Comparison of ENCODE assay signal across 10 cellular contexts in the genomic region with DNA sequence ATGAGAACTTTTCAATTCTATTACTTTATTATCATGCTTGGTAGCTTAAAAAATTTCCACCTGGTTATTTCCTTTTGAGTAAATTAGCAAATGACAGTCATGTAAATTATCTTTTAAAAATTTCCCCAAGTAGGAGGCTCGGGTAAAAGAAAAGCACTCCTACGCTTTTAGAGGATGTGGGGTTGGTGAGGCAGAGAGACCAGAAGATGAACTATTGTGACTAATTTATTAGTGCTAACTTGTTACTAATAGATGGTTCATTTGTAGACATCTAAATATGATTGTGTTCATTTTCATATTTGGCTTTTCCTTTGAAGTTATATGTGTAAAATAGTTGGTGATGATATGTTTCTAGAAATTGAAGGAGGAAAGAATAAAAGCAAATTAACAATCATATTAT. TPM values are rescaled to one million over a fixed set of nuclear protein-coding genes. Genes with fewer than 3 reads are reported as not detected.
DNase-seq lines count a peak whose midpoint lies in the region; ATAC-seq and TF ChIP-seq lines count a peak whose summit lies in the region.
"Had no signal": no experiment of that assay in that cellular context is flagged by ENCODE, and none has a peak within 500 bp of the region (broad histone marks: within the 10 kb centered on the region; RNA-seq: fewer than 3 reads in every experiment).

No MANE protein-coding gene starts in this region.

- TF ChIP-seq POLR2A in ovary (IDR thresholded peaks at IDR 0.05): no peak

- H3K9me3 Mint-ChIP-seq in activated naive CD4-positive, alpha-beta T cell treated with anti-CD3 and anti-CD28 coated beads for 36 hours: no peaks in the 10 kb centered on the region
- no peaks in the 10 kb centered on the region for H3K9me3 Mint-ChIP-seq in activated naive CD4-positive, alpha-beta T cell treated with anti-CD3 and anti-CD28 coated beads, Interleukin-2, amount 10 ng/mL, durations not matched to agents 7 days and 5 days
- H3K9me3 Mint-ChIP-seq in stimulated activated naive B cell treated with anti-CD40 and anti-IgM and Interleukin-4, amounts not matched to agents 10 μg/mL and 1 μg/mL and 100 μg/mL, for 72 hours: peaks cover 4% of the 10 kb centered on the region in 2 donors

- peak overlapping the region; percentile 51 for H3K4me3 Mint-ChIP-seq in activated naive CD4-positive, alpha-beta T cell treated with anti-CD3 and anti-CD28 coated beads for 36 hours
- no peak overlapping the region for H3K4me3 Mint-ChIP-seq in activated naive CD4-positive, alpha-beta T cell treated with anti-CD3 and anti-CD28 coated beads, Interleukin-2, amount 10 ng/mL, durations not matched to agents 7 days and 5 days
- H3K4me3 Mint-ChIP-seq in stimulated activated naive B cell treated with anti-CD40 and anti-IgM and Interleukin-4, amounts not matched to agents 10 μg/mL and 1 μg/mL and 100 μg/mL, for 72 hours: peak overlapping the region; percentile 51 to 52

- intact Hi-C loops in activated naive CD4-positive, alpha-beta T cell treated with anti-CD3 and anti-CD28 coated beads for 36 hours (cut with micrococcal nuclease): loop anchor here (1.0 to 10.0 kb wide), 4 partner anchors 15 to 552 kb away; a partner anchor contains a TSS
- intact Hi-C loops in ovary (cut with DNase I): no loop called here
- intact Hi-C loops in tibial artery (cut with DNase I; ENCODE audit: low total_unique reads): no loop called here

- DNase-seq in activated naive CD4-positive, alpha-beta T cell treated with anti-CD3 and anti-CD28 coated beads for 36 hours: peak; percentile 55
- DNase-seq in activated naive CD4-positive, alpha-beta T cell treated with anti-CD3 and anti-CD28 coated beads, Interleukin-2, amount 10 ng/mL, durations not matched to agents 7 days and 5 days: no peak
- DNase-seq in stimulated activated naive B cell treated with anti-CD40 and anti-IgM and Interleukin-4, amounts not matched to agents 10 μg/mL and 1 μg/mL and 100 μg/mL, for 72 hours: peak; percentile 18
- DNase-seq in ovary (no peak), tibial artery (no peak), HT-29 (ENCODE audit: low spot score) (no peak)
- DNase-seq: glutamatergic neuron; NK-92 treated with Interleukin-12 subunit alpha and Interleukin-12 subunit beta, amount 100 ng/mL, for 24 hours had no signal

- no peak for TF ChIP-seq EP300 in ovary (IDR thresholded peaks at IDR 0.05)

- peaks cover 79% of the 10 kb centered on the region for H3K4me1 Mint-ChIP-seq in activated naive CD4-positive, alpha-beta T cell treated with anti-CD3 and anti-CD28 coated beads for 36 hours (ENCODE audit: low read depth)
- H3K4me1 Mint-ChIP-seq in activated naive CD4-positive, alpha-beta T cell treated with anti-CD3 and anti-CD28 coated beads, Interleukin-2, amount 10 ng/mL, durations not matched to agents 7 days and 5 days: peaks cover 35% of the 10 kb centered on the region
- peaks cover 39 to 73% of the 10 kb centered on the region in 2 donors for H3K4me1 Mint-ChIP-seq in stimulated activated naive B cell treated with anti-CD40 and anti-IgM and Interleukin-4, amounts not matched to agents 10 μg/mL and 1 μg/mL and 100 μg/mL, for 72 hours

- TF ChIP-seq CTCF in ovary (IDR thresholded peaks at IDR 0.05) (no peak), tibial artery (IDR thresholded peaks at IDR 0.05) (no peak)

- H3K4me1 ChIP-seq in ovary (ENCODE audit: insufficient read depth): peaks cover 4% of the 10 kb centered on the region
- H3K4me1 ChIP-seq in tibial artery: peaks cover 0 to 7% (median 1%) of the 10 kb centered on the region in 4 donors

- 72 to 87% (median 83%) methylated on average over 2 of the region's 2 CpGs for WGBS in ovary, 3 donors

- H3K36me3 ChIP-seq in ovary (no peaks in the 10 kb centered on the region), tibial artery (peaks cover 0 to 12% (median 0%) of the 10 kb centered on the region in 3 donors)

- H3K27me3 Mint-ChIP-seq in activated naive CD4-positive, alpha-beta T cell treated with anti-CD3 and anti-CD28 coated beads for 36 hours (ENCODE audit: low read depth): no peaks in the 10 kb centered on the region
- H3K27me3 Mint-ChIP-seq in activated naive CD4-positive, alpha-beta T cell treated with anti-CD3 and anti-CD28 coated beads, Interleukin-2, amount 10 ng/mL, durations not matched to agents 7 days and 5 days: no peaks in the 10 kb centered on the region
- no peaks in the 10 kb centered on the region for H3K27me3 Mint-ChIP-seq in stimulated activated naive B cell treated with anti-CD40 and anti-IgM and Interleukin-4, amounts not matched to agents 10 μg/mL and 1 μg/mL and 100 μg/mL, for 72 hours

- CTCF ChIA-PET in activated naive CD4-positive, alpha-beta T cell treated with anti-CD3 and anti-CD28 coated beads for 36 hours (lab: Charles Lee): interaction anchor here (0.6 to 1.0 kb wide), 2 partner anchors 26 to 36 kb away, joined by 3 to 5 read pairs; no protein-coding TSS in a partner anchor
- CTCF ChIA-PET in activated naive CD4-positive, alpha-beta T cell treated with anti-CD3 and anti-CD28 coated beads, Interleukin-2, amount 10 ng/mL, durations not matched to agents 7 days and 5 days (lab: Charles Lee): no interaction called here

- ATAC-seq in GM21717 (IDR thresholded peaks at IDR 0.05; ENCODE audit: unreplicated experiment) (peak; percentile 74), HG03378 (IDR thresholded peaks at IDR 0.05; ENCODE audit: unreplicated experiment) (peak; percentile 86)
- peak; percentile 93 to 94 for ATAC-seq in stimulated activated naive B cell treated with anti-CD40 and anti-IgM and Interleukin-4, amounts not matched to agents 10 μg/mL and 1 μg/mL and 100 μg/mL, for 72 hours (replicated peaks)

- H3K36me3 Mint-ChIP-seq in activated naive CD4-positive, alpha-beta T cell treated with anti-CD3 and anti-CD28 coated beads for 36 hours (ENCODE audit: low read depth): peaks cover 42% of the 10 kb centered on the region
- peaks cover 44% of the 10 kb centered on the region for H3K36me3 Mint-ChIP-seq in activated naive CD4-positive, alpha-beta T cell treated with anti-CD3 and anti-CD28 coated beads, Interleukin-2, amount 10 ng/mL, durations not matched to agents 7 days and 5 days
- peaks cover 35 to 53% of the 10 kb centered on the region in 2 donors for H3K36me3 Mint-ChIP-seq in stimulated activated naive B cell treated with anti-CD40 and anti-IgM and Interleukin-4, amounts not matched to agents 10 μg/mL and 1 μg/mL and 100 μg/mL, for 72 hours

- H3K9me3 ChIP-seq in ovary: no peaks in the 10 kb centered on the region
- H3K9me3 ChIP-seq in tibial artery: no peaks in the 10 kb centered on the region

- H3K27me3 ChIP-seq in ovary (no peaks in the 10 kb centered on the region), tibial artery (no peaks in the 10 kb centered on the region)

- H3K27ac Mint-ChIP-seq in activated naive CD4-positive, alpha-beta T cell treated with anti-CD3 and anti-CD28 coated beads for 36 hours: peak overlapping the region; percentile 91
- no peak overlapping the region for H3K27ac Mint-ChIP-seq in activated naive CD4-positive, alpha-beta T cell treated with anti-CD3 and anti-CD28 coated beads, Interleukin-2, amount 10 ng/mL, durations not matched to agents 7 days and 5 days
- H3K27ac Mint-ChIP-seq in stimulated activated naive B cell treated with anti-CD40 and anti-IgM and Interleukin-4, amounts not matched to agents 10 μg/mL and 1 μg/mL and 100 μg/mL, for 72 hours: peak overlapping the region; percentile 92

- H3K27ac ChIP-seq in ovary (no peak overlapping the region), tibial artery (no peak overlapping the region)

- H3K4me3 ChIP-seq in ovary: no peak overlapping the region
- no peak overlapping the region for H3K4me3 ChIP-seq in tibial artery

RNA-seq across cellular contexts. Expression of a gene that starts 27.0 kb away (rescaled TPM):
- total RNA-seq in activated naive CD4-positive, alpha-beta T cell treated with anti-CD3 and anti-CD28 coated beads for 36 hours: 10 to 100 TPM; 39.5 to 41.2 TPM
- total RNA-seq in ovary: 100 to 1,000 TPM in 1 of 7 donors, 10 to 100 TPM in 6; 37.6 to 158 (median 82.7) TPM
- 10 to 100 TPM in 1 of 2 donors, 1 to 10 TPM in 1; 8.5 to 13.5 TPM for polyA plus RNA-seq in ovary
- total RNA-seq in HT-29 (2014; rRNA removed; shearing (Covaris generic)): 8.0 and 9.4 TPM in 2 replicates

Comparison
In these comparisons a context has a peak if more than half of its experiments do, and no peak if none do; other contexts are left out.
1. DNase-seq: peak in activated naive CD4-positive, alpha-beta T cell treated with anti-CD3 and anti-CD28 coated beads for 36 hours (single experiment) and stimulated activated naive B cell treated with anti-CD40 and anti-IgM and Interleukin-4, amounts not matched to agents 10 μg/mL and 1 μg/mL and 100 μg/mL, for 72 hours (single experiment); none in activated naive CD4-positive, alpha-beta T cell treated with anti-CD3 and anti-CD28 coated beads, Interleukin-2, amount 10 ng/mL, durations not matched to agents 7 days and 5 days (single experiment), ovary (0 of 5), tibial artery (0 of 2) and HT-29 (single experiment).
2. Peak in every context shown above with its lines, with median percentiles within 50 percentile points of each other: ATAC-seq.